22 cellular contexts compared by ENCODE assay signal in genomic region chr19:47003611-47003935, GRCh38. TPM values are rescaled to one million over a fixed set of nuclear protein-coding genes. Genes with fewer than 3 reads are reported as not detected.
A peak's percentile ranks its signal among the peaks of the same experiment; 100 is the strongest.
DNase-seq lines count a peak whose midpoint lies in the region; ATAC-seq and TF ChIP-seq lines count a peak whose summit lies in the region.
"Had no signal": no experiment of that assay in that cellular context is flagged by ENCODE, and none has a peak within 500 bp of the region (broad histone marks: within the 10 kb centered on the region; RNA-seq: fewer than 3 reads in every experiment).

No MANE protein-coding gene starts in this region.

- peak overlapping the region; percentile 65 for H3K27ac Mint-ChIP-seq in activated T-helper 17 cell treated with anti-CD3 and anti-CD28 coated beads, Interleukin-2, amount 50 U/mL, for 72 hours
- H3K27ac Mint-ChIP-seq: activated CD8-positive, alpha-beta T cell treated with anti-CD3 and anti-CD28 coated beads for 36 hours; activated T-cell treated with anti-CD3 and anti-CD28 coated beads, Interleukin-2, amount 50 U/mL, for 24 hours; stimulated activated memory B cell treated with anti-CD40 and anti-IgM and Interleukin-4, amounts not matched to agents 10 μg/mL and 1 μg/mL and 100 μg/mL, for 72 hours; T-helper 17 cell had no signal

- intact Hi-C loops in heart right ventricle (cut with DNase I), result no loop called here

- H3K4me1 ChIP-seq in heart right ventricle, result peaks cover 3 to 21% (median 17%) of the 10 kb centered on the region in 9 donors
- H3K4me1 ChIP-seq: BE2C had no signal

- peak overlapping the region in 4 of 10 donors; percentile 29 to 35 (median 34) for H3K4me3 ChIP-seq in heart right ventricle
- H3K4me3 ChIP-seq: thyroid gland had no signal

- H3K27me3 ChIP-seq in heart right ventricle, result peaks cover 0 to 22% (median 0%) of the 10 kb centered on the region in 7 donors
- H3K27me3 ChIP-seq: BE2C, thyroid gland had no signal

- no peaks in the 10 kb centered on the region for H3K9me3 ChIP-seq in heart right ventricle
- H3K9me3 ChIP-seq: BE2C, gastrocnemius medialis, thyroid gland had no signal

- 12 to 22% methylated on average over 10 of the region's 10 CpGs for WGBS in heart right ventricle, 2 donors

- DNase-seq in GM20000 (ENCODE audit: low spot score) (peak; percentile 52), heart right ventricle (no peak), retina (peak; percentile 74), COLO668 (lab: John Stamatoyannopoulos, UW; ENCODE audit: unreplicated experiment) (no peak), T-helper 2 cell (no peak)
- DNase-seq: activated CD4-positive, CD25-positive, alpha-beta regulatory T cell; activated CD8-positive, alpha-beta T cell treated with anti-CD3 and anti-CD28 coated beads for 36 hours; activated naive CD4-positive, alpha-beta T cell treated with anti-CD3 and anti-CD28 coated beads, Interleukin-2, amount 50 U/mL, for 16 hours; activated T-cell treated with anti-CD3 and anti-CD28 coated beads, Interleukin-2, amount 50 U/mL, for 24 hours; BE2C; cortex of kidney; erythroblast; gastrocnemius medialis; naive thymus-derived CD4-positive, alpha-beta T cell; NCI-H1930; NCI-H510A; posterior cingulate gyrus; T-helper 17 cell; thyroid gland had no signal

- peak overlapping the region in 1 of 10 donors; percentile 21 for H3K27ac ChIP-seq in heart right ventricle
- H3K27ac ChIP-seq: gastrocnemius medialis, thyroid gland had no signal

- TF ChIP-seq CTCF in GM20000 (IDR thresholded peaks at IDR 0.05; ENCODE audit: extremely low read depth, missing control alignments) (no peak), heart right ventricle (IDR thresholded peaks at IDR 0.05) (no peak)

- no peaks in the 10 kb centered on the region for H3K27me3 Mint-ChIP-seq in activated T-helper 17 cell treated with anti-CD3 and anti-CD28 coated beads, Interleukin-2, amount 50 U/mL, for 72 hours
- H3K27me3 Mint-ChIP-seq: stimulated activated memory B cell treated with anti-CD40 and anti-IgM and Interleukin-4, amounts not matched to agents 10 μg/mL and 1 μg/mL and 100 μg/mL, for 72 hours; T-helper 17 cell had no signal

- H3K36me3 ChIP-seq in heart right ventricle, result peaks cover 0 to 37% (median 23%) of the 10 kb centered on the region in 9 donors

- H3K9me3 Mint-ChIP-seq in activated T-helper 17 cell treated with anti-CD3 and anti-CD28 coated beads, Interleukin-2, amount 50 U/mL, for 72 hours, result peaks cover 3% of the 10 kb centered on the region
- H3K9me3 Mint-ChIP-seq: activated T-cell treated with anti-CD3 and anti-CD28 coated beads, Interleukin-2, amount 50 U/mL, for 24 hours had no signal

- H3K4me1 Mint-ChIP-seq in activated T-helper 17 cell treated with anti-CD3 and anti-CD28 coated beads, Interleukin-2, amount 50 U/mL, for 72 hours, result no peaks in the 10 kb centered on the region

- peaks cover 33% of the 10 kb centered on the region for H3K36me3 Mint-ChIP-seq in activated T-helper 17 cell treated with anti-CD3 and anti-CD28 coated beads, Interleukin-2, amount 50 U/mL, for 72 hours (ENCODE audit: low read depth)

- peak; percentile 16 for ATAC-seq in activated T-helper 17 cell treated with anti-CD3 and anti-CD28 coated beads, Interleukin-2, amount 50 U/mL, for 72 hours (replicated peaks)
- ATAC-seq in heart right ventricle (peak in 6 of 8 donors; percentile 15 to 35 (median 18)), GM18909 (IDR thresholded peaks at IDR 0.05; ENCODE audit: poor library complexity, unreplicated experiment) (no peak)
- ATAC-seq: activated CD8-positive, alpha-beta T cell treated with anti-CD3 and anti-CD28 coated beads for 36 hours; gastrocnemius medialis; naive thymus-derived CD4-positive, alpha-beta T cell; stimulated activated memory B cell treated with anti-CD40 and anti-IgM and Interleukin-4, amounts not matched to agents 10 μg/mL and 1 μg/mL and 100 μg/mL, for 72 hours; T-helper 17 cell had no signal

- no peak overlapping the region for H3K4me3 Mint-ChIP-seq in activated T-helper 17 cell treated with anti-CD3 and anti-CD28 coated beads, Interleukin-2, amount 50 U/mL, for 72 hours
- H3K4me3 Mint-ChIP-seq: activated CD8-positive, alpha-beta T cell treated with anti-CD3 and anti-CD28 coated beads for 36 hours; activated T-cell treated with anti-CD3 and anti-CD28 coated beads, Interleukin-2, amount 50 U/mL, for 24 hours; naive thymus-derived CD4-positive, alpha-beta T cell; stimulated activated memory B cell treated with anti-CD40 and anti-IgM and Interleukin-4, amounts not matched to agents 10 μg/mL and 1 μg/mL and 100 μg/mL, for 72 hours; T-helper 17 cell had no signal

RNA-seq across cellular contexts. Expression of gene NPAS1, which starts 16.1 kb away (rescaled TPM):
- total RNA-seq in activated T-helper 17 cell treated with anti-CD3 and anti-CD28 coated beads, Interleukin-2, amount 50 U/mL, for 72 hours, result under 1 TPM; 0.42 to 0.73 TPM
- total RNA-seq in heart right ventricle, result 1 to 10 TPM in 1 of 10 donors, under 1 TPM in 7, not detected in 2; 0.17 to 1.3 (median 0.37) TPM
- 1 to 10 TPM in 1 of 2 donors, under 1 TPM in 1; 0.64 to 1.1 TPM for polyA plus RNA-seq in heart right ventricle

RNA-seq across cellular contexts. Expression of gene TMEM160, which starts 44.9 kb away (rescaled TPM):
- total RNA-seq in activated T-helper 17 cell treated with anti-CD3 and anti-CD28 coated beads, Interleukin-2, amount 50 U/mL, for 72 hours, result 10 to 100 TPM; 18.6 to 56.3 TPM
- 10 to 100 TPM; 17.9 to 34.1 (median 23.7) TPM for total RNA-seq in heart right ventricle
- polyA plus RNA-seq in heart right ventricle, result 10 to 100 TPM; 15.4 to 83.8 TPM

Comparison
In these comparisons a context has a peak if more than half of its experiments do, and no peak if none do; other contexts are left out.
1. DNase-seq: peak in GM20000 (single experiment) and retina (single experiment); none in heart right ventricle (0 of 2), COLO668 (single experiment) and T-helper 2 cell (0 of 5).